1 cellular context compared by ENCODE assay signal in genomic region chr16:89949121-89949742, GRCh38.
A peak's percentile ranks its signal among the peaks of the same experiment; 100 is the strongest.
TF ChIP-seq lines count a peak whose summit lies in the region.

No MANE protein-coding gene starts in this region.

TF ChIP-seq in HepG2, 621 proteins besides CTCF, POLR2A, EP300 and RAD21 (continues in another document):
- TF ChIP-seq ZNF768 (CRISPR knock-in tag; IDR thresholded peaks at IDR 0.05): peak; percentile 44; the same call in 1 of the 2 replicates
- TF ChIP-seq ZNF326 (CRISPR knock-in tag; IDR thresholded peaks at IDR 0.05; ENCODE audit: borderline replicate concordance): no peak
- no peak for TF ChIP-seq CEBPB (IDR thresholded peaks at IDR 0.05; ENCODE audit: borderline replicate concordance, low read depth, low read length)
- peak; percentile 54 for TF ChIP-seq AGO2 (optimal IDR thresholded peaks at IDR 0.05; ENCODE audit: low read depth, low read length)
- no peak for TF ChIP-seq POLR2AphosphoS5 (IDR thresholded peaks at IDR 0.05; ENCODE audit: low read depth, low read length)
- TF ChIP-seq SCMH1 (CRISPR knock-in tag; IDR thresholded peaks at IDR 0.05; ENCODE audit: borderline replicate concordance): no peak
- TF ChIP-seq ZNF513 (CRISPR knock-in tag; conservative IDR thresholded peaks at IDR 0.05): no peak
- TF ChIP-seq ELF4 (CRISPR knock-in tag; IDR thresholded peaks at IDR 0.05; ENCODE audit: borderline replicate concordance): no peak
- TF ChIP-seq, protein P1, sequence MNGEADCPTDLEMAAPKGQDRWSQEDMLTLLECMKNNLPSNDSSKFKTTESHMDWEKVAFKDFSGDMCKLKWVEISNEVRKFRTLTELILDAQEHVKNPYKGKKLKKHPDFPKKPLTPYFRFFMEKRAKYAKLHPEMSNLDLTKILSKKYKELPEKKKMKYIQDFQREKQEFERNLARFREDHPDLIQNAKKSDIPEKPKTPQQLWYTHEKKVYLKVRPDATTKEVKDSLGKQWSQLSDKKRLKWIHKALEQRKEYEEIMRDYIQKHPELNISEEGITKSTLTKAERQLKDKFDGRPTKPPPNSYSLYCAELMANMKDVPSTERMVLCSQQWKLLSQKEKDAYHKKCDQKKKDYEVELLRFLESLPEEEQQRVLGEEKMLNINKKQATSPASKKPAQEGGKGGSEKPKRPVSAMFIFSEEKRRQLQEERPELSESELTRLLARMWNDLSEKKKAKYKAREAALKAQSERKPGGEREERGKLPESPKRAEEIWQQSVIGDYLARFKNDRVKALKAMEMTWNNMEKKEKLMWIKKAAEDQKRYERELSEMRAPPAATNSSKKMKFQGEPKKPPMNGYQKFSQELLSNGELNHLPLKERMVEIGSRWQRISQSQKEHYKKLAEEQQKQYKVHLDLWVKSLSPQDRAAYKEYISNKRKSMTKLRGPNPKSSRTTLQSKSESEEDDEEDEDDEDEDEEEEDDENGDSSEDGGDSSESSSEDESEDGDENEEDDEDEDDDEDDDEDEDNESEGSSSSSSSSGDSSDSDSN (CRISPR knock-in tag; IDR thresholded peaks at IDR 0.05): peak; percentile 35
- no peak for TF ChIP-seq NR2F1 (CRISPR knock-in tag; IDR thresholded peaks at IDR 0.05)
- TF ChIP-seq, protein P2, sequence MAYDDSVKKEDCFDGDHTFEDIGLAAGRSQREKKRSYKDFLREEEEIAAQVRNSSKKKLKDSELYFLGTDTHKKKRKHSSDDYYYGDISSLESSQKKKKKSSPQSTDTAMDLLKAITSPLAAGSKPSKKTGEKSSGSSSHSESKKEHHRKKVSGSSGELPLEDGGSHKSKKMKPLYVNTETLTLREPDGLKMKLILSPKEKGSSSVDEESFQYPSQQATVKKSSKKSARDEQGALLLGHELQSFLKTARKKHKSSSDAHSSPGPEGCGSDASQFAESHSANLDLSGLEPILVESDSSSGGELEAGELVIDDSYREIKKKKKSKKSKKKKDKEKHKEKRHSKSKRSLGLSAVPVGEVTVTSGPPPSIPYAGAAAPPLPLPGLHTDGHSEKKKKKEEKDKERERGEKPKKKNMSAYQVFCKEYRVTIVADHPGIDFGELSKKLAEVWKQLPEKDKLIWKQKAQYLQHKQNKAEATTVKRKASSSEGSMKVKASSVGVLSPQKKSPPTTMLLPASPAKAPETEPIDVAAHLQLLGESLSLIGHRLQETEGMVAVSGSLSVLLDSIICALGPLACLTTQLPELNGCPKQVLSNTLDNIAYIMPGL (CRISPR knock-in tag; IDR thresholded peaks at IDR 0.05; ENCODE audit: borderline replicate concordance in 1 of 2, low read depth in 1 of 2): peak in 1 of 2 experiments; percentile 37; a peak in 1 of 4 replicates
- peak; percentile 53 for TF ChIP-seq SAP130 (CRISPR knock-in tag; IDR thresholded peaks at IDR 0.05; ENCODE audit: low read depth)
- TF ChIP-seq KDM2A (CRISPR knock-in tag; IDR thresholded peaks at IDR 0.05; ENCODE audit: borderline replicate concordance, low read depth): peak; percentile 16; the same call in 1 of the 2 replicates
- TF ChIP-seq, protein P3, sequence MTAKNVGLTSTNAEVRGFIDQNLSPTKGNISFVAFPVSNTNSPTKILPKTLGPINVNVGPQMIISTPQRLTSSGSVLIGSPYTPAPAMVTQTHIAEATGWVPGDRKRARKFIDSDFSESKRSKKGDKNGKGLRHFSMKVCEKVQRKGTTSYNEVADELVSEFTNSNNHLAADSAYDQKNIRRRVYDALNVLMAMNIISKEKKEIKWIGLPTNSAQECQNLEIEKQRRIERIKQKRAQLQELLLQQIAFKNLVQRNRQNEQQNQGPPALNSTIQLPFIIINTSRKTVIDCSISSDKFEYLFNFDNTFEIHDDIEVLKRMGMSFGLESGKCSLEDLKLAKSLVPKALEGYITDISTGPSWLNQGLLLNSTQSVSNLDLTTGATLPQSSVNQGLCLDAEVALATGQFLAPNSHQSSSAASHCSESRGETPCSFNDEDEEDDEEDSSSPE (CRISPR knock-in tag; IDR thresholded peaks at IDR 0.05): no peak
- TF ChIP-seq, protein P4, sequence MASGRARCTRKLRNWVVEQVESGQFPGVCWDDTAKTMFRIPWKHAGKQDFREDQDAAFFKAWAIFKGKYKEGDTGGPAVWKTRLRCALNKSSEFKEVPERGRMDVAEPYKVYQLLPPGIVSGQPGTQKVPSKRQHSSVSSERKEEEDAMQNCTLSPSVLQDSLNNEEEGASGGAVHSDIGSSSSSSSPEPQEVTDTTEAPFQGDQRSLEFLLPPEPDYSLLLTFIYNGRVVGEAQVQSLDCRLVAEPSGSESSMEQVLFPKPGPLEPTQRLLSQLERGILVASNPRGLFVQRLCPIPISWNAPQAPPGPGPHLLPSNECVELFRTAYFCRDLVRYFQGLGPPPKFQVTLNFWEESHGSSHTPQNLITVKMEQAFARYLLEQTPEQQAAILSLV (CRISPR knock-in tag; IDR thresholded peaks at IDR 0.05; ENCODE audit: borderline replicate concordance): no peak
- no peak for TF ChIP-seq HDAC6 (IDR thresholded peaks at IDR 0.05; ENCODE audit: low read depth, low read length)
- 0 out of 2 replicates have a peak, but pooled peaks have one; percentile 17 for TF ChIP-seq RXRA (CRISPR knock-in tag; IDR thresholded peaks at IDR 0.05)
- TF ChIP-seq ERF (CRISPR knock-in tag; IDR thresholded peaks at IDR 0.05): no peak; the same call in 1 of the 2 replicates
- no peak for TF ChIP-seq ZNF512 (CRISPR knock-in tag; IDR thresholded peaks at IDR 0.05)
- no peak for TF ChIP-seq ZNF749 (CRISPR knock-in tag; IDR thresholded peaks at IDR 0.05; ENCODE audit: borderline replicate concordance)
- TF ChIP-seq, protein P5, sequence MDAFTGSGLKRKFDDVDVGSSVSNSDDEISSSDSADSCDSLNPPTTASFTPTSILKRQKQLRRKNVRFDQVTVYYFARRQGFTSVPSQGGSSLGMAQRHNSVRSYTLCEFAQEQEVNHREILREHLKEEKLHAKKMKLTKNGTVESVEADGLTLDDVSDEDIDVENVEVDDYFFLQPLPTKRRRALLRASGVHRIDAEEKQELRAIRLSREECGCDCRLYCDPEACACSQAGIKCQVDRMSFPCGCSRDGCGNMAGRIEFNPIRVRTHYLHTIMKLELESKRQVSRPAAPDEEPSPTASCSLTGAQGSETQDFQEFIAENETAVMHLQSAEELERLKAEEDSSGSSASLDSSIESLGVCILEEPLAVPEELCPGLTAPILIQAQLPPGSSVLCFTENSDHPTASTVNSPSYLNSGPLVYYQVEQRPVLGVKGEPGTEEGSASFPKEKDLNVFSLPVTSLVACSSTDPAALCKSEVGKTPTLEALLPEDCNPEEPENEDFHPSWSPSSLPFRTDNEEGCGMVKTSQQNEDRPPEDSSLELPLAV (CRISPR knock-in tag; conservative IDR thresholded peaks at IDR 0.05; ENCODE audit: low read depth): no peak
- peak; percentile 66 for TF ChIP-seq ARID4A (CRISPR knock-in tag; IDR thresholded peaks at IDR 0.05; ENCODE audit: borderline replicate concordance)
- 0 out of 2 replicates have a peak, but pooled peaks have one; percentile 33 for TF ChIP-seq HIVEP1 (CRISPR knock-in tag; IDR thresholded peaks at IDR 0.05)
- TF ChIP-seq AHR (CRISPR knock-in tag; IDR thresholded peaks at IDR 0.05): 0 out of 2 replicates have a peak, but pooled peaks have one; percentile 21
- TF ChIP-seq, protein P6, sequence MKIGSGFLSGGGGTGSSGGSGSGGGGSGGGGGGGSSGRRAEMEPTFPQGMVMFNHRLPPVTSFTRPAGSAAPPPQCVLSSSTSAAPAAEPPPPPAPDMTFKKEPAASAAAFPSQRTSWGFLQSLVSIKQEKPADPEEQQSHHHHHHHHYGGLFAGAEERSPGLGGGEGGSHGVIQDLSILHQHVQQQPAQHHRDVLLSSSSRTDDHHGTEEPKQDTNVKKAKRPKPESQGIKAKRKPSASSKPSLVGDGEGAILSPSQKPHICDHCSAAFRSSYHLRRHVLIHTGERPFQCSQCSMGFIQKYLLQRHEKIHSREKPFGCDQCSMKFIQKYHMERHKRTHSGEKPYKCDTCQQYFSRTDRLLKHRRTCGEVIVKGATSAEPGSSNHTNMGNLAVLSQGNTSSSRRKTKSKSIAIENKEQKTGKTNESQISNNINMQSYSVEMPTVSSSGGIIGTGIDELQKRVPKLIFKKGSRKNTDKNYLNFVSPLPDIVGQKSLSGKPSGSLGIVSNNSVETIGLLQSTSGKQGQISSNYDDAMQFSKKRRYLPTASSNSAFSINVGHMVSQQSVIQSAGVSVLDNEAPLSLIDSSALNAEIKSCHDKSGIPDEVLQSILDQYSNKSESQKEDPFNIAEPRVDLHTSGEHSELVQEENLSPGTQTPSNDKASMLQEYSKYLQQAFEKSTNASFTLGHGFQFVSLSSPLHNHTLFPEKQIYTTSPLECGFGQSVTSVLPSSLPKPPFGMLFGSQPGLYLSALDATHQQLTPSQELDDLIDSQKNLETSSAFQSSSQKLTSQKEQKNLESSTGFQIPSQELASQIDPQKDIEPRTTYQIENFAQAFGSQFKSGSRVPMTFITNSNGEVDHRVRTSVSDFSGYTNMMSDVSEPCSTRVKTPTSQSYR (CRISPR knock-in tag; IDR thresholded peaks at IDR 0.05; ENCODE audit: borderline replicate concordance): no peak
- no peak for TF ChIP-seq PPARG (CRISPR knock-in tag; conservative IDR thresholded peaks at IDR 0.05)
- no peak for TF ChIP-seq ZNF878 (CRISPR knock-in tag; IDR thresholded peaks at IDR 0.05)
- no peak for TF ChIP-seq E2F2 (CRISPR knock-in tag; IDR thresholded peaks at IDR 0.05; ENCODE audit: borderline replicate concordance)
- peak; percentile 53; the same call in 1 of the 2 replicates for TF ChIP-seq ZNF839 (CRISPR knock-in tag; IDR thresholded peaks at IDR 0.05; ENCODE audit: borderline replicate concordance)
- TF ChIP-seq, protein P7, sequence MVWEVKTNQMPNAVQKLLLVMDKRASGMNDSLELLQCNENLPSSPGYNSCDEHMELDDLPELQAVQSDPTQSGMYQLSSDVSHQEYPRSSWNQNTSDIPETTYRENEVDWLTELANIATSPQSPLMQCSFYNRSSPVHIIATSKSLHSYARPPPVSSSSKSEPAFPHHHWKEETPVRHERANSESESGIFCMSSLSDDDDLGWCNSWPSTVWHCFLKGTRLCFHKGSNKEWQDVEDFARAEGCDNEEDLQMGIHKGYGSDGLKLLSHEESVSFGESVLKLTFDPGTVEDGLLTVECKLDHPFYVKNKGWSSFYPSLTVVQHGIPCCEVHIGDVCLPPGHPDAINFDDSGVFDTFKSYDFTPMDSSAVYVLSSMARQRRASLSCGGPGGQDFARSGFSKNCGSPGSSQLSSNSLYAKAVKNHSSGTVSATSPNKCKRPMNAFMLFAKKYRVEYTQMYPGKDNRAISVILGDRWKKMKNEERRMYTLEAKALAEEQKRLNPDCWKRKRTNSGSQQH (CRISPR knock-in tag; IDR thresholded peaks at IDR 0.05; ENCODE audit: low read depth): 0 out of 2 replicates have a peak, but pooled peaks have one; percentile 45
- peak; percentile 25; the same call in 1 of the 2 replicates for TF ChIP-seq HOXA3 (CRISPR knock-in tag; IDR thresholded peaks at IDR 0.05)
